23 cellular contexts compared by ENCODE assay signal in the genomic region with DNA sequence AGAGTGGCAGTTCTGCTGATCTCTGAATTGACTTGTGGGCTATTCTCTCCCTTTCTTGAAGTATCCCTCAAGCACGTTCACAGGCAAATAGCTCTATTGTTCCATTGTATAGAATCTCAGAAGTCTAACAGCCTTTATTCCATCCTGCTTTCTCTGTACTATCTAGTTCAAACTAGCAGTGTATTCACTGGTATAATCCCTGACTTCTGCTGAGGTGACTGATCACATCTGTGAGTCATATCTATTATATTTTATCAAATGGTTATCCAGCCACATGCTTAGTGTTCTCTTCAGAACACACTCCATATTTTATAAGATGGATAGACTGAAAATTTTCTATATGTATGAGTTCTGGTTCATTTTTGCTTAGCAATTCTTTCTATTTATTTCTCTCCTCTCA.
DNase-seq lines count a peak whose midpoint lies in the region; ATAC-seq, FAIRE-seq and TF ChIP-seq lines count a peak whose summit lies in the region.
"Had no signal": no experiment of that assay in that cellular context is flagged by ENCODE, and none has a peak within 500 bp of the region (broad histone marks: within the 10 kb centered on the region; RNA-seq: fewer than 3 reads in every experiment).

No MANE protein-coding gene starts in this region.

- CTCF ChIA-PET in A549 (lab: Yijun Ruan, JAX) (no interaction called here), OCI-LY7 (lab: Charles Lee; ENCODE audit: unreplicated experiment) (no interaction called here)

- TF ChIP-seq POLR2A in A549 (IDR thresholded peaks at IDR 0.05; ENCODE audit: low read length) = no peak

- H3K9ac ChIP-seq in neural progenitor cell (no peak overlapping the region), smooth muscle cell (ENCODE audit: low read depth) (no peak overlapping the region)

- no peak for TF ChIP-seq EP300 in A549 (IDR thresholded peaks at IDR 0.05)

- FAIRE-seq in A549 (lab: Jason Lieb, UNC) = peak; percentile 32
- no peak for FAIRE-seq in bronchial epithelial cell (lab: Jason Lieb, UNC)
- FAIRE-seq: A204.1, D721Med, G401.6, GM12892, HepG2, HTR-8/SVneo had no signal

- no peaks in the 10 kb centered on the region for H3K4me1 Mint-ChIP-seq in neural progenitor cell
- H3K4me1 Mint-ChIP-seq: CD4-positive, alpha-beta memory T cell had no signal

- H3K27me3 Mint-ChIP-seq in neural progenitor cell (ENCODE audit: insufficient read depth, low read depth) = peaks cover 3% of the 10 kb centered on the region
- H3K27me3 Mint-ChIP-seq: CD4-positive, alpha-beta memory T cell had no signal

- H4K20me1 ChIP-seq in neural progenitor cell (ENCODE audit: low read depth) = no peaks in the 10 kb centered on the region
- H4K20me1 ChIP-seq in smooth muscle cell (ENCODE audit: low read depth) = no peaks in the 10 kb centered on the region
- no peaks in the 10 kb centered on the region for H4K20me1 ChIP-seq in OCI-LY7 (ENCODE audit: insufficient read depth, low read length)

- no peaks in the 10 kb centered on the region for H3K79me2 ChIP-seq in neural progenitor cell (ENCODE audit: low read depth)
- H3K79me2 ChIP-seq in smooth muscle cell (ENCODE audit: low read depth) = no peaks in the 10 kb centered on the region
- no peaks in the 10 kb centered on the region for H3K79me2 ChIP-seq in OCI-LY7 (ENCODE audit: insufficient read depth, low read depth, low read length)

- H3K36me3 ChIP-seq in bronchial epithelial cell (ENCODE audit: control insufficient read depth, insufficient read depth, low read length) (no peaks in the 10 kb centered on the region), neural progenitor cell (no peaks in the 10 kb centered on the region), smooth muscle cell (ENCODE audit: low read depth) (no peaks in the 10 kb centered on the region), OCI-LY7 (ENCODE audit: insufficient read depth, low read length) (no peaks in the 10 kb centered on the region)
- H3K36me3 ChIP-seq: BE2C, HAP-1 had no signal

- H3K4me1 ChIP-seq in A549 (peaks cover 12% of the 10 kb centered on the region), neural progenitor cell (no peaks in the 10 kb centered on the region), smooth muscle cell (ENCODE audit: low read depth) (no peaks in the 10 kb centered on the region), OCI-LY7 (ENCODE audit: insufficient read depth, low read length, poor library complexity, severe bottlenecking) (no peaks in the 10 kb centered on the region)
- H3K4me1 ChIP-seq: BE2C had no signal

- H3K9me3 ChIP-seq in A549 (peaks cover 23% of the 10 kb centered on the region), neural progenitor cell (ENCODE audit: low read depth) (peaks cover 5% of the 10 kb centered on the region), smooth muscle cell (replicated peaks; ENCODE audit: low read depth) (no peaks in the 10 kb centered on the region), OCI-LY7 (ENCODE audit: low read length) (no peaks in the 10 kb centered on the region)

- no peak for TF ChIP-seq RAD21 in A549 (conservative IDR thresholded peaks at IDR 0.05 in 1 of 2, IDR thresholded peaks at IDR 0.05 in 1 of 2)

- H3K9me3 Mint-ChIP-seq in neural progenitor cell = peaks cover 25% of the 10 kb centered on the region

- H3K27ac ChIP-seq in A549 (no peak overlapping the region), neural progenitor cell (no peak overlapping the region), smooth muscle cell (ENCODE audit: low read depth) (no peak overlapping the region), OCI-LY7 (ENCODE audit: low read depth, low read length, poor library complexity, severe bottlenecking) (no peak overlapping the region)
- H3K27ac ChIP-seq: C4-2B had no signal

- H2AFZ ChIP-seq in neural progenitor cell (replicated peaks) (no peak overlapping the region), smooth muscle cell (ENCODE audit: low read depth) (no peak overlapping the region), OCI-LY7 (ENCODE audit: low read length) (no peak overlapping the region)

- no peak overlapping the region for H3K4me2 ChIP-seq in A549
- no peak overlapping the region for H3K4me2 ChIP-seq in neural progenitor cell
- H3K4me2 ChIP-seq in smooth muscle cell = no peak overlapping the region
- H3K4me2 ChIP-seq in OCI-LY7 (ENCODE audit: low read length) = no peak overlapping the region

- no peak overlapping the region for H3K4me3 ChIP-seq in A549
- no peak overlapping the region for H3K4me3 ChIP-seq in bronchial epithelial cell (ENCODE audit: low read depth, low read length)
- H3K4me3 ChIP-seq in neural progenitor cell = no peak overlapping the region
- H3K4me3 ChIP-seq in smooth muscle cell = no peak overlapping the region
- no peak overlapping the region for H3K4me3 ChIP-seq in OCI-LY7 (ENCODE audit: low read depth, low read length, poor library complexity, severe bottlenecking)
- H3K4me3 ChIP-seq: HAP-1 had no signal

- POLR2A ChIA-PET in A549 (lab: Yijun Ruan, JAX) (no interaction called here), OCI-LY7 (lab: Charles Lee) (no interaction called here)

- no peaks in the 10 kb centered on the region for H3K9me2 ChIP-seq in OCI-LY7 (ENCODE audit: insufficient read depth, low read length)

- no peak for DNase-seq in A549 (ENCODE audit: low read depth in 1 of 2, low spot score in 1 of 2)
- DNase-seq in M059J (ENCODE audit: low read depth) = peak; percentile 6
- peak; percentile 37 for DNase-seq in bronchial epithelial cell (ENCODE audit: low read depth)
- peak; percentile 3 for DNase-seq in neural progenitor cell (ENCODE audit: low spot score)
- no peak for DNase-seq in Kasumi-1 (lab: John Stamatoyannopoulos, UW)
- no peak for DNase-seq in smooth muscle cell (lab: John Stamatoyannopoulos, UW; ENCODE audit: unreplicated experiment)
- no peak for DNase-seq in OCI-LY7 (ENCODE audit: low spot score)
- DNase-seq: BE2C; CD4-positive, alpha-beta memory T cell; COR-L47; DMS153; DMS79 treated with DMSO at 0.1 percent for 48 hours; EL; GOT3; HFFc6 had no signal

- H3K27me3 ChIP-seq in bronchial epithelial cell (ENCODE audit: control insufficient read depth, insufficient read depth, low read length) (no peaks in the 10 kb centered on the region), neural progenitor cell (no peaks in the 10 kb centered on the region), smooth muscle cell (ENCODE audit: low read depth) (no peaks in the 10 kb centered on the region)
- H3K27me3 ChIP-seq: BE2C had no signal

- 60% methylated on average over 1 of the region's 1 CpG for WGBS in A549 (ENCODE audit: missing lambda C conversion rate)
- 100% methylated on average over 1 of the region's 1 CpG for WGBS in smooth muscle cell (ENCODE audit: low lambda C conversion rate)

- TF ChIP-seq CTCF in A549 (IDR thresholded peaks at IDR 0.05) (no peak), bronchial epithelial cell (IDR thresholded peaks at IDR 0.05; ENCODE audit: insufficient read depth, low read length, severe bottlenecking) (no peak), neural progenitor cell (IDR thresholded peaks at IDR 0.05) (no peak), smooth muscle cell (IDR thresholded peaks at IDR 0.05; ENCODE audit: borderline replicate concordance, insufficient read depth, poor library complexity, severe bottlenecking) (no peak), OCI-LY7 (conservative IDR thresholded peaks at IDR 0.05; ENCODE audit: low read length) (no peak)

- H3F3A ChIP-seq in neural progenitor cell (ENCODE audit: low read depth) (no peaks in the 10 kb centered on the region), smooth muscle cell (ENCODE audit: low read depth) (peaks cover 2% of the 10 kb centered on the region)

- no peak for ATAC-seq in A549
- ATAC-seq: HepG2 had no signal

- no TSS peak for BruUV-seq in OCI-LY7 (replicated peaks; lab: Mats Ljungman, UMichigan)

- H3K4me3 Mint-ChIP-seq in neural progenitor cell = no peak overlapping the region
- H3K4me3 Mint-ChIP-seq: CD4-positive, alpha-beta memory T cell; HFFc6 had no signal

- intact Hi-C loops in OCI-LY7 (cut with micrococcal nuclease; ENCODE audit: unreplicated experiment) = no loop called here

- H3K36me3 Mint-ChIP-seq in neural progenitor cell = peaks cover 3% of the 10 kb centered on the region
- H3K36me3 Mint-ChIP-seq: CD4-positive, alpha-beta memory T cell had no signal

- H3K27ac Mint-ChIP-seq in neural progenitor cell = no peak overlapping the region
- H3K27ac Mint-ChIP-seq: HFFc6 had no signal

TF ChIP-seq in A549, 52 proteins besides CTCF, POLR2A, EP300 and RAD21:
- TF ChIP-seq HOXA7 (CRISPR knock-in tag; IDR thresholded peaks at IDR 0.05) (no peak), ZFP36 (IDR thresholded peaks at IDR 0.05; ENCODE audit: borderline replicate concordance, partially characterized antibody) (no peak), FOXS1 (CRISPR knock-in tag; IDR thresholded peaks at IDR 0.05) (no peak), RARB (CRISPR knock-in tag; IDR thresholded peaks at IDR 0.05) (no peak), KDM5A (IDR thresholded peaks at IDR 0.05) (no peak), ZNF302 (CRISPR knock-in tag; IDR thresholded peaks at IDR 0.05) (no peak), ZC3H11A (IDR thresholded peaks at IDR 0.05) (no peak), EHMT2 (IDR thresholded peaks at IDR 0.05; ENCODE audit: low read depth) (no peak)
- TF ChIP-seq, protein P1, sequence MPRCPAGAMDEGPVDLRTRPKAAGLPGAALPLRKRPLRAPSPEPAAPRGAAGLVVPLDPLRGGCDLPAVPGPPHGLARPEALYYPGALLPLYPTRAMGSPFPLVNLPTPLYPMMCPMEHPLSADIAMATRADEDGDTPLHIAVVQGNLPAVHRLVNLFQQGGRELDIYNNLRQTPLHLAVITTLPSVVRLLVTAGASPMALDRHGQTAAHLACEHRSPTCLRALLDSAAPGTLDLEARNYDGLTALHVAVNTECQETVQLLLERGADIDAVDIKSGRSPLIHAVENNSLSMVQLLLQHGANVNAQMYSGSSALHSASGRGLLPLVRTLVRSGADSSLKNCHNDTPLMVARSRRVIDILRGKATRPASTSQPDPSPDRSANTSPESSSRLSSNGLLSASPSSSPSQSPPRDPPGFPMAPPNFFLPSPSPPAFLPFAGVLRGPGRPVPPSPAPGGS (IDR thresholded peaks at IDR 0.05) = no peak
- TF ChIP-seq, protein P2, sequence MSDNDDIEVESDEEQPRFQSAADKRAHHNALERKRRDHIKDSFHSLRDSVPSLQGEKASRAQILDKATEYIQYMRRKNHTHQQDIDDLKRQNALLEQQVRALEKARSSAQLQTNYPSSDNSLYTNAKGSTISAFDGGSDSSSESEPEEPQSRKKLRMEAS (IDR thresholded peaks at IDR 0.05) = no peak

Comparison
In these comparisons a context has a peak if more than half of its experiments do, and no peak if none do; other contexts are left out.
1. DNase-seq: peak in M059J (single experiment), bronchial epithelial cell (single experiment) and neural progenitor cell (single experiment); none in A549 (0 of 2), Kasumi-1 (0 of 2), smooth muscle cell (single experiment) and OCI-LY7 (single experiment).